9 cellular contexts compared by ENCODE assay signal in the genomic region with DNA sequence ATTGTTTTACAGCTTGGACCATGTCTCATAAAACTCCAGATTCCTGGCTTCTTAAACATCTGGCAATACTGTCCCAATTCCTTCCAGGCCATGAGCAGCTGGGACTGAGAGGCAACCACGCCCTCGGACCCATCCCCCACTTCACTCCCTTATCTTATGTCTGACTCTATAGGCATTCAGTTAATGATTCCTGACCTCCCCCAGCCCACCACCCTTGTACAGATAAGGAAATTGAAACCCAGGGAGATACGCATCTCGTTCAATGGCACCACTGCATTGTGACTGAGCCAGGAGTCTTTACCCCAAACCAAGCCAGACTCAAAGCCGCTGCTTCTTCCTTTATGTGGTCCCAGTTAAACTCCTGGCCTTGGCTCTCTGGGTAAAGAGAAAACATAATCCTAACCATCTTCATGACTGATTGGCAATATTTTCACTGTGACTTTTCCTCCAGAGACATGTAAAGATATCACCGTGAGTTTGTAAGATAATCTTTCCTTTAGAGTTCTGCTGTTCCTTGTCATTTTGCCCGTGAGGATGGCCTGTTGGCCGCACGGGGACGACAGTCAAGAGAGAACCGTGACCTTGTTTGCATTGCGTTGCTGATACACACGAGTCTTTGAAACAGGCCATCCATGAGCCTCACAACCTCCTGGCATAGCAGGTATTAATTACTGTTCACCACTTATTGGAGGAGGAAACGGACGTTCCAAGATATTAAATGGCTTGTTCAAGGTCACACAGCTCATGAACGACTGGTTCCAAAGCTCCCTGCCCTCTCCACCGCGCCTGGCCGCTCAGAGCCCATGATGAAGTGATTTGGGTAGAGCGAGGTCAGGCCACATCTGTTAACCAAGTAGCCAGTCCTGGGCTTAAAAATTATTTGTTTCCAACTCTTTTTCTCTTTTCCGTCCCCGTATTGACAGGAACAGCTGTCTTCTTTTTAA. TPM values are rescaled to one million over a fixed set of nuclear protein-coding genes. Genes with fewer than 3 reads are reported as not detected.
DNase-seq lines count a peak whose midpoint lies in the region; ATAC-seq and TF ChIP-seq lines count a peak whose summit lies in the region.
"Had no signal": no experiment of that assay in that cellular context is flagged by ENCODE, and none has a peak within 500 bp of the region (broad histone marks: within the 10 kb centered on the region; RNA-seq: fewer than 3 reads in every experiment).

No MANE protein-coding gene starts in this region.

- no peak for TF ChIP-seq POLR2A in Peyer's patch (IDR thresholded peaks at IDR 0.05)

- peak overlapping the region; percentile 41; the same call in 1 of the 2 replicates for H3K4me3 ChIP-seq in AG10803 (ENCODE audit: low read length)
- no peak overlapping the region for H3K4me3 ChIP-seq in Peyer's patch
- no peak overlapping the region for H3K4me3 ChIP-seq in fibroblast of villous mesenchyme (ENCODE audit: low read depth, low read length)
- no peak overlapping the region for H3K4me3 ChIP-seq in parathyroid adenoma (ENCODE audit: low read depth, low read length)
- no peak overlapping the region for H3K4me3 ChIP-seq in HAP-1

- no peak overlapping the region for H3K27ac Mint-ChIP-seq in Calu3 (ENCODE audit: unreplicated experiment)

- DNase-seq in AG10803 (ENCODE audit: low read depth) (peak; percentile 68), Peyer's patch (no peak), fibroblast of villous mesenchyme (ENCODE audit: low read depth) (peak; percentile 58), HAP-1 (ENCODE audit: low spot score in 2 of 2) (no peak), Calu3 (no peak), SIG-M5 (lab: John Stamatoyannopoulos, UW) (no peak)

- in situ Hi-C loops in HAP-1 (cut with MboI; ENCODE audit: low sequenced_read_pairs), result no loop called here

- H3K27me3 ChIP-seq in Peyer's patch (no peaks in the 10 kb centered on the region), parathyroid adenoma (ENCODE audit: control insufficient read depth, insufficient read depth, low read length) (no peaks in the 10 kb centered on the region), HAP-1 (ENCODE audit: low read depth) (no peaks in the 10 kb centered on the region)

- peaks cover 43% of the 10 kb centered on the region for H3K27me3 Mint-ChIP-seq in Calu3 (ENCODE audit: unreplicated experiment)
- H3K27me3 Mint-ChIP-seq: CD4-positive, alpha-beta memory T cell had no signal

- CTCF ChIA-PET in Calu3 (lab: Charles Lee), result interaction anchor here (0.5 to 0.6 kb wide), 2 partner anchors 320 to 538 kb away, joined by 3 to 5 read pairs; no protein-coding TSS in a partner anchor

- H3K4me1 Mint-ChIP-seq in Calu3 (ENCODE audit: low read depth, unreplicated experiment), result peaks cover 8% of the 10 kb centered on the region

- H3K79me2 ChIP-seq in parathyroid adenoma, result no peaks in the 10 kb centered on the region

- H3K36me3 Mint-ChIP-seq in Calu3 (ENCODE audit: insufficient read depth, unreplicated experiment), result no peaks in the 10 kb centered on the region
- H3K36me3 Mint-ChIP-seq: CD4-positive, alpha-beta memory T cell had no signal

- no peaks in the 10 kb centered on the region for H3K9me3 Mint-ChIP-seq in Calu3 (ENCODE audit: low read depth, unreplicated experiment)
- H3K9me3 Mint-ChIP-seq: CD4-positive, alpha-beta memory T cell had no signal

- H2AFZ ChIP-seq in parathyroid adenoma, result peak overlapping the region; percentile 76

- no peaks in the 10 kb centered on the region for H3K36me3 ChIP-seq in Peyer's patch
- H3K36me3 ChIP-seq in parathyroid adenoma (ENCODE audit: control insufficient read depth, insufficient read depth, low read length), result no peaks in the 10 kb centered on the region
- no peaks in the 10 kb centered on the region for H3K36me3 ChIP-seq in HAP-1 (replicated peaks)

- peak overlapping the region; percentile 40 to 64 (median 62) for H3K27ac ChIP-seq in Peyer's patch
- peak overlapping the region; percentile 51 for H3K27ac ChIP-seq in parathyroid adenoma

- no peak for TF ChIP-seq CTCF in AG10803 (conservative IDR thresholded peaks at IDR 0.05; ENCODE audit: low read length)
- no peak for TF ChIP-seq CTCF in Peyer's patch (IDR thresholded peaks at IDR 0.05)
- no peak for TF ChIP-seq CTCF in fibroblast of villous mesenchyme (IDR thresholded peaks at IDR 0.05; ENCODE audit: insufficient read depth, low read depth, low read length)
- no peak for TF ChIP-seq CTCF in parathyroid adenoma (IDR thresholded peaks at IDR 0.05)
- TF ChIP-seq CTCF in Calu3 (IDR thresholded peaks at IDR 0.05; ENCODE audit: unreplicated experiment), result no peak

- no peak overlapping the region for H3K4me2 ChIP-seq in parathyroid adenoma (ENCODE audit: low read length)

- H3K4me1 ChIP-seq in Peyer's patch (peaks cover 0 to 15% (median 2%) of the 10 kb centered on the region in 4 donors), parathyroid adenoma (peaks cover 4% of the 10 kb centered on the region), HAP-1 (peaks cover 20% of the 10 kb centered on the region)

- intact Hi-C loops in Calu3 (cut with micrococcal nuclease; ENCODE audit: unreplicated experiment), result loop anchor here (2.0 to 10.0 kb wide), 4 partner anchors 164 to 531 kb away; no protein-coding TSS in a partner anchor

- no peak overlapping the region for H3K4me3 Mint-ChIP-seq in Calu3 (ENCODE audit: low read depth, unreplicated experiment)
- H3K4me3 Mint-ChIP-seq: CD4-positive, alpha-beta memory T cell had no signal

- H3K9me3 ChIP-seq in Peyer's patch, result no peaks in the 10 kb centered on the region
- no peaks in the 10 kb centered on the region for H3K9me3 ChIP-seq in parathyroid adenoma (ENCODE audit: control insufficient read depth, low read length)
- H3K9me3 ChIP-seq in HAP-1, result no peaks in the 10 kb centered on the region

- no peak overlapping the region for H3K9ac ChIP-seq in parathyroid adenoma

- no TSS peak for BruUV-seq in Calu3 (replicated peaks; lab: Mats Ljungman, UMichigan)

- no peak for ATAC-seq in HG03378 (IDR thresholded peaks at IDR 0.05; ENCODE audit: unreplicated experiment)

RNA-seq across cellular contexts. Expression of gene MAP1LC3B2, which starts 39.4 kb away (rescaled TPM):
- total RNA-seq in Peyer's patch, result 1 to 10 TPM in 1 of 4 donors, not detected in 3; 1.9 TPM
- 0.32 and 0.43 TPM in 2 replicates for total RNA-seq in fibroblast of villous mesenchyme
- 0.91 and 0.97 TPM in 2 replicates for total RNA-seq in Calu3 (2022)

Comparison
In these comparisons a context has a peak if more than half of its experiments do, and no peak if none do; other contexts are left out.
1. DNase-seq: peak in AG10803 (single experiment) and fibroblast of villous mesenchyme (single experiment); none in Peyer's patch (0 of 3), HAP-1 (0 of 2), Calu3 (single experiment) and SIG-M5 (single experiment).